ENCODE assay signal across 1 cellular context in the genomic region with DNA sequence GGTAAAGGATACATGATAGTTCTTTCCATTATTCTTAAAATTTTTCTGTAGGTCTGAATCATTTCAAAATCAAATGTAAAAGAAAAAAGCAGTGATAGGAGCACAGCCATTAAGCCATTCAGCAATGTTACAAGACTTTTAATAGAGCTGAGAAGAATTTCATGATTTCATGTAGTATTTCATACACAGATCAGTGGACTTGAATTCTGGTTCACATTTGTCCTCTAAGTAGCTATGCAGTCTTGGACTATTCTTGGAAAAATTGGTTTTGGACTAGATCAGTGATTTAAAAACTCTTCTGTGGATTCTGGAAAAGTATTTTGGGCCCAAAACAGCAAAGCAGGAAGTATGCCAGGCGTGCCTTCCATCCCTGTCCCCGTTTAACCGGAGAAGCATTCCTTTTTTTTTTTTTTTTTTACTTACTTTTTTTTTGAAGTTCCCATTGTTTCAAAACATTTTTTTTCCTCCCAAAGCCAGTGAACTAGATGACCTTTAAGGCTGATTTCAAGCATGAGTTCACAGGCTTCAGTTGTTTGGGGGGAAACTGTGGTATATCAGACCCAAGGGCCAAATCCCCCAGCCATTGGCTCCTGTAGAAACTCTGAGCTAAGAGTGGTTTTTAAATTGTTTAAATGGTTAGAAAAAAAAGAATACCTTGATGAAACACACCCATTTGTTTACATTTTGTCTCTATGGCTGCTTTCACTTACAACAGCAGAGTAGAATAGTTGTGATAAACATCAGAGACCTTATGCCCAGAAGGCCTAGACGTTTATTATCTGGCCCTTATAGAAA.
TF ChIP-seq lines count a peak whose summit lies in the region.

No MANE protein-coding gene starts in this region.

TF ChIP-seq in endothelial cell of umbilical vein, 7 proteins besides CTCF, POLR2A, EP300 and RAD21 (continued from another document):
- TF ChIP-seq FOS (IDR thresholded peaks at IDR 0.05; ENCODE audit: borderline replicate concordance, insufficient read depth, low read length) (no peak), POLR2AphosphoS5 (IDR thresholded peaks at IDR 0.05; ENCODE audit: insufficient read depth, low read depth, low read length) (no peak), JUN (IDR thresholded peaks at IDR 0.05; ENCODE audit: borderline replicate concordance, insufficient read depth, insufficient read length, low read depth) (no peak)
- TF ChIP-seq, protein P1, sequence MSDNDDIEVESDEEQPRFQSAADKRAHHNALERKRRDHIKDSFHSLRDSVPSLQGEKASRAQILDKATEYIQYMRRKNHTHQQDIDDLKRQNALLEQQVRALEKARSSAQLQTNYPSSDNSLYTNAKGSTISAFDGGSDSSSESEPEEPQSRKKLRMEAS (IDR thresholded peaks at IDR 0.05; ENCODE audit: insufficient read depth, insufficient read length), result no peak
